In genomic region chr1:51966559-51966958, GRCh38 we compare ENCODE assay signal across 22 cellular contexts. TPM values are rescaled to one million over a fixed set of nuclear protein-coding genes. Genes with fewer than 3 reads are reported as not detected.
"Had no signal": no experiment of that assay in that cellular context is flagged by ENCODE, and none has a peak within 500 bp of the region (broad histone marks: within the 10 kb centered on the region; RNA-seq: fewer than 3 reads in every experiment).

No MANE protein-coding gene starts in this region.

- H3K36me3 Mint-ChIP-seq: activated naive CD8-positive, alpha-beta T cell treated with anti-CD3 and anti-CD28 coated beads for 36 hours; memory B cell; natural killer cell had no signal

- H3K36me3 ChIP-seq: brain microvascular endothelial cell, tibial nerve, uterus had no signal

- H3K4me3 ChIP-seq: tibial nerve, uterus had no signal

- ATAC-seq: activated T-cell treated with anti-CD3 and anti-CD28 coated beads, Interleukin-2, amount 50 U/mL, for 4 hours; foreskin keratinocyte; left ventricle myocardium superior; natural killer cell; WTC11 had no signal

- H3K27me3 ChIP-seq: brain microvascular endothelial cell, foreskin keratinocyte, uterus had no signal

- H3K27ac Mint-ChIP-seq: activated CD4-positive, alpha-beta memory T cell treated with anti-CD3 and anti-CD28 coated beads, Interleukin-2, amount 10 ng/mL, durations not matched to agents 7 days and 5 days; activated naive CD8-positive, alpha-beta T cell treated with anti-CD3 and anti-CD28 coated beads for 36 hours; memory B cell; natural killer cell; WTC11 had no signal

- H3K9me3 Mint-ChIP-seq: activated CD4-positive, alpha-beta memory T cell treated with anti-CD3 and anti-CD28 coated beads, Interleukin-2, amount 10 ng/mL, durations not matched to agents 7 days and 5 days; activated naive CD8-positive, alpha-beta T cell treated with anti-CD3 and anti-CD28 coated beads for 36 hours; activated T-cell treated with anti-CD3 and anti-CD28 coated beads, Interleukin-2, amount 50 U/mL, for 4 hours; memory B cell; natural killer cell had no signal

- H3K27me3 Mint-ChIP-seq: activated CD4-positive, alpha-beta memory T cell treated with anti-CD3 and anti-CD28 coated beads, Interleukin-2, amount 10 ng/mL, durations not matched to agents 7 days and 5 days had no signal

- H3K4me3 Mint-ChIP-seq: activated CD4-positive, alpha-beta memory T cell treated with anti-CD3 and anti-CD28 coated beads, Interleukin-2, amount 10 ng/mL, durations not matched to agents 7 days and 5 days; activated naive CD8-positive, alpha-beta T cell treated with anti-CD3 and anti-CD28 coated beads for 36 hours; activated T-cell treated with anti-CD3 and anti-CD28 coated beads, Interleukin-2, amount 50 U/mL, for 4 hours; memory B cell; natural killer cell; WTC11 had no signal

- H3K4me1 Mint-ChIP-seq: activated CD4-positive, alpha-beta memory T cell treated with anti-CD3 and anti-CD28 coated beads, Interleukin-2, amount 10 ng/mL, durations not matched to agents 7 days and 5 days; activated naive CD8-positive, alpha-beta T cell treated with anti-CD3 and anti-CD28 coated beads for 36 hours; memory B cell; natural killer cell; WTC11 had no signal

- H3K9me3 ChIP-seq: tibial nerve, uterus had no signal

- H3K27ac ChIP-seq: brain microvascular endothelial cell, foreskin keratinocyte, tibial nerve, uterus had no signal

- DNase-seq: activated CD4-positive, alpha-beta memory T cell treated with anti-CD3 and anti-CD28 coated beads, Interleukin-2, amount 10 ng/mL, durations not matched to agents 7 days and 5 days; activated CD4-positive, alpha-beta T cell treated with anti-CD3 and anti-CD28 coated beads for 4 hours; activated gamma-delta T cell treated with Interleukin-2 at 50 U/mL for 16 hours; activated naive CD8-positive, alpha-beta T cell treated with anti-CD3 and anti-CD28 coated beads for 36 hours; activated T-cell treated with anti-CD3 and anti-CD28 coated beads, Interleukin-2, amount 50 U/mL, for 4 hours; amygdala; brain microvascular endothelial cell; cerebellar nuclear complex; effector CD8-positive, alpha-beta T cell; foreskin keratinocyte; glutamatergic neuron; left ventricle myocardium superior; natural killer cell; posterior cingulate gyrus; stimulated activated CD4-positive, alpha-beta T cell treated with anti-CD3 and anti-CD28 coated beads, Interleukin-4, amount 100 ng/mL, for 1 hour; stimulated activated naive CD4-positive, alpha-beta T cell treated with Interleukin-2 at 50 U/mL for 16 hours; substantia nigra; T1000; uterus had no signal

RNA-seq across cellular contexts. Expression of gene RAB3B, which starts 23.9 kb away (rescaled TPM):
- total RNA-seq: left ventricle myocardium superior had no signal
